22 cellular contexts compared by ENCODE assay signal in genomic region chr6:127129281-127129680, GRCh38. TPM values are rescaled to one million over a fixed set of nuclear protein-coding genes. Genes with fewer than 3 reads are reported as not detected.
A peak's percentile ranks its signal among the peaks of the same experiment; 100 is the strongest.
DNase-seq lines count a peak whose midpoint lies in the region; TF ChIP-seq lines count a peak whose summit lies in the region.
"Had no signal": no experiment of that assay in that cellular context is flagged by ENCODE, and none has a peak within 500 bp of the region (broad histone marks: within the 10 kb centered on the region; RNA-seq: fewer than 3 reads in every experiment).

No MANE protein-coding gene starts in this region.

- H3K9me3 Mint-ChIP-seq in mesothelial cell of epicardium: no peaks in the 10 kb centered on the region
- H3K9me3 Mint-ChIP-seq: CD4-positive, CD25-positive, alpha-beta regulatory T cell; CD8-positive, alpha-beta memory T cell had no signal

- H2AFZ ChIP-seq in smooth muscle cell (ENCODE audit: low read depth): no peak overlapping the region

- CTCF ChIA-PET in HEK293T (lab: Yijun Ruan, JAX): no interaction called here

- no peak for TF ChIP-seq CTCF in colonic mucosa (IDR thresholded peaks at IDR 0.05)
- no peak for TF ChIP-seq CTCF in mesothelial cell of epicardium (IDR thresholded peaks at IDR 0.05; ENCODE audit: unreplicated experiment)
- no peak for TF ChIP-seq CTCF in smooth muscle cell (IDR thresholded peaks at IDR 0.05; ENCODE audit: borderline replicate concordance, insufficient read depth, poor library complexity, severe bottlenecking)

- H3K27me3 ChIP-seq in colonic mucosa (no peaks in the 10 kb centered on the region), smooth muscle cell (ENCODE audit: low read depth) (no peaks in the 10 kb centered on the region)
- H3K27me3 ChIP-seq: BE2C had no signal

- H3K9ac ChIP-seq in colonic mucosa (ENCODE audit: low read depth in 2 of 2, low read length in 2 of 2) (no peak overlapping the region), smooth muscle cell (ENCODE audit: low read depth) (no peak overlapping the region)

- no peaks in the 10 kb centered on the region for H3K36me3 ChIP-seq in colonic mucosa
- no peaks in the 10 kb centered on the region for H3K36me3 ChIP-seq in smooth muscle cell (ENCODE audit: low read depth)
- H3K36me3 ChIP-seq: BE2C had no signal

- intact Hi-C loops in colonic mucosa (cut with DNase I): no loop called here

- H3K79me2 ChIP-seq in smooth muscle cell (ENCODE audit: low read depth): peaks cover 63% of the 10 kb centered on the region

- no peaks in the 10 kb centered on the region for H3K4me1 ChIP-seq in colonic mucosa
- peaks cover 14% of the 10 kb centered on the region for H3K4me1 ChIP-seq in smooth muscle cell (ENCODE audit: low read depth)
- H3K4me1 ChIP-seq: BE2C had no signal

- H3K9me3 ChIP-seq in colonic mucosa: no peaks in the 10 kb centered on the region
- no peaks in the 10 kb centered on the region for H3K9me3 ChIP-seq in smooth muscle cell (replicated peaks; ENCODE audit: low read depth)
- H3K9me3 ChIP-seq: BE2C had no signal

- H3F3A ChIP-seq in smooth muscle cell (ENCODE audit: low read depth): no peaks in the 10 kb centered on the region

- 15% methylated on average over 5 of the region's 5 CpGs for WGBS in smooth muscle cell (ENCODE audit: low lambda C conversion rate)

- H3K27ac Mint-ChIP-seq in mesothelial cell of epicardium: peak overlapping the region; percentile 23
- H3K27ac Mint-ChIP-seq: CD4-positive, CD25-positive, alpha-beta regulatory T cell; CD8-positive, alpha-beta memory T cell had no signal

- peaks cover 9% of the 10 kb centered on the region for H4K20me1 ChIP-seq in smooth muscle cell (ENCODE audit: low read depth)

- no peak overlapping the region for H3K4me3 ChIP-seq in colonic mucosa
- H3K4me3 ChIP-seq in smooth muscle cell: no peak overlapping the region

- peak; percentile 10 for DNase-seq in ELF-1 (ENCODE audit: low read depth, low spot score)
- peak; percentile 35 for DNase-seq in colonic mucosa
- DNase-seq in mesothelial cell of epicardium (ENCODE audit: low spot score in 2 of 2, unreplicated experiment in 2 of 2): no peak
- DNase-seq in smooth muscle cell (lab: John Stamatoyannopoulos, UW; ENCODE audit: unreplicated experiment): no peak
- DNase-seq in activated CD8-positive, alpha-beta memory T cell treated with anti-CD3 and anti-CD28 coated beads for 24 hours: no peak
- no peak for DNase-seq in HEK293T (ENCODE audit: extremely low spot score)
- no peak for DNase-seq in NCI-H1092 treated with DMSO at 0.1 percent for 48 hours (lab: John Stamatoyannopoulos, UW)
- DNase-seq: ACHN; BE2C; C1 segment of cervical spinal cord; CD4-positive, CD25-positive, alpha-beta regulatory T cell; CD8-positive, alpha-beta memory T cell; COR-L47; DMS 273 treated with DMSO at 0.1 percent for 48 hours; DMS53; DND-41; EL; GDM1; GOT3; H7; IMR-90 had no signal

- POLR2A ChIA-PET in HEK293T (lab: Yijun Ruan, JAX): no interaction called here

- peaks cover 30% of the 10 kb centered on the region for H3K4me1 Mint-ChIP-seq in mesothelial cell of epicardium
- H3K4me1 Mint-ChIP-seq: CD4-positive, CD25-positive, alpha-beta regulatory T cell; CD8-positive, alpha-beta memory T cell had no signal

- H3K4me2 ChIP-seq in smooth muscle cell: peak overlapping the region; percentile 73

- H3K4me3 Mint-ChIP-seq in mesothelial cell of epicardium: no peak overlapping the region
- H3K4me3 Mint-ChIP-seq: CD4-positive, CD25-positive, alpha-beta regulatory T cell; CD8-positive, alpha-beta memory T cell had no signal

- H3K36me3 Mint-ChIP-seq in mesothelial cell of epicardium: no peaks in the 10 kb centered on the region
- H3K36me3 Mint-ChIP-seq: CD4-positive, CD25-positive, alpha-beta regulatory T cell; CD8-positive, alpha-beta memory T cell had no signal

- H3K27ac ChIP-seq in colonic mucosa (no peak overlapping the region), smooth muscle cell (ENCODE audit: low read depth) (peak overlapping the region; percentile 68)

- peaks cover 9% of the 10 kb centered on the region for H3K27me3 Mint-ChIP-seq in mesothelial cell of epicardium (ENCODE audit: low read depth)

TF ChIP-seq in HEK293T, 16 proteins besides CTCF, POLR2A, EP300 and RAD21:
- TF ChIP-seq L3MBTL2 (conservative IDR thresholded peaks at IDR 0.05) (no peak), BHLHE40 (IDR thresholded peaks at IDR 0.05; ENCODE audit: borderline replicate concordance) (no peak), SUZ12 (IDR thresholded peaks at IDR 0.05) (no peak)
TF ChIP-seq in HEK293T: peak in this region for 0.

RNA-seq across cellular contexts. Expression of gene RSPO3, which starts 10.8 kb away (rescaled TPM):
- total RNA-seq in colonic mucosa (1 to 10 TPM; 1.8 to 4.4 TPM), mesothelial cell of epicardium (26.3 to 31.1 TPM (median 30.1 TPM) in 3 replicates), smooth muscle cell (21.7 and 28.8 TPM in 2 replicates)
- 70.1 and 74.5 TPM in 2 replicates for polyA plus RNA-seq in smooth muscle cell
- total RNA-seq: A172; CD4-positive, CD25-positive, alpha-beta regulatory T cell; CD8-positive, alpha-beta memory T cell; H7; IMR-90 had no signal
- polyA plus RNA-seq: CD4-positive, CD25-positive, alpha-beta regulatory T cell; CD8-positive, alpha-beta memory T cell; IMR-90 had no signal

Comparison
In these comparisons a context has a peak if more than half of its experiments do, and no peak if none do; other contexts are left out.
1. DNase-seq: peak in ELF-1 (single experiment) and colonic mucosa (single experiment); none in mesothelial cell of epicardium (0 of 2), smooth muscle cell (single experiment), activated CD8-positive, alpha-beta memory T cell treated with anti-CD3 and anti-CD28 coated beads for 24 hours (single experiment), HEK293T (single experiment) and NCI-H1092 treated with DMSO at 0.1 percent for 48 hours (single experiment).